In genomic region chr2:28273751-28274150, GRCh38 we compare ENCODE assay signal across 16 cellular contexts.
DNase-seq lines count a peak whose midpoint lies in the region; ATAC-seq and TF ChIP-seq lines count a peak whose summit lies in the region.
"Had no signal": no experiment of that assay in that cellular context is flagged by ENCODE, and none has a peak within 500 bp of the region (broad histone marks: within the 10 kb centered on the region; RNA-seq: fewer than 3 reads in every experiment).

No MANE protein-coding gene starts in this region.

- no peaks in the 10 kb centered on the region for H3K79me2 ChIP-seq in HCT116 (ENCODE audit: insufficient read depth, low read length)
- H3K79me2 ChIP-seq: parathyroid adenoma had no signal

- 0 out of 2 replicates have a peak overlapping the region, but pooled peaks have one; percentile 9 for H3K9ac ChIP-seq in HCT116 (ENCODE audit: low read length)
- H3K9ac ChIP-seq: parathyroid adenoma had no signal

- H3K9me2 ChIP-seq in HCT116 (ENCODE audit: insufficient read depth), result no peaks in the 10 kb centered on the region

- peak overlapping the region; percentile 73 for H3K4me2 ChIP-seq in HCT116 (ENCODE audit: low read length)

- no peaks in the 10 kb centered on the region for H3K9me3 ChIP-seq in A673 (ENCODE audit: low read depth, low read length, poor library complexity, severe bottlenecking)
- H3K9me3 ChIP-seq in HCT116 (ENCODE audit: control insufficient read depth in 1 of 2, insufficient read depth in 1 of 2, low read depth in 1 of 2, low read length in 2 of 2), result no peaks in the 10 kb centered on the region
- H3K9me3 ChIP-seq: thyroid gland had no signal

- H3K27me3 ChIP-seq in A673 (replicated peaks; ENCODE audit: insufficient read depth, low read depth, low read length, poor library complexity) (no peaks in the 10 kb centered on the region), HCT116 (ENCODE audit: insufficient read depth, low read length) (no peaks in the 10 kb centered on the region)
- H3K27me3 ChIP-seq: thyroid gland had no signal

- no peak for DNase-seq in A673 (ENCODE audit: low spot score)
- DNase-seq in HCT116 (ENCODE audit: low read depth, low spot score), result no peak
- peak; percentile 25 for DNase-seq in UCSD-AML1 (lab: John Stamatoyannopoulos, UW; ENCODE audit: unreplicated experiment)
- peak; percentile 48 for DNase-seq in left kidney (ENCODE audit: low read depth, low spot score)
- no peak for DNase-seq in osteocyte (ENCODE audit: extremely low spot score, unreplicated experiment)
- no peak for DNase-seq in DMS79 treated with DMSO at 0.1 percent for 48 hours (lab: John Stamatoyannopoulos, UW)
- no peak for DNase-seq in central memory CD4-positive, alpha-beta T cell
- DNase-seq: activated CD4-positive, alpha-beta T cell treated with anti-CD3 and anti-CD28 coated beads for 1 hour; effector CD8-positive, alpha-beta T cell; NCI-H146; NCI-H524 treated with DMSO at 0.1 percent for 48 hours; thyroid gland had no signal

- no peak overlapping the region for H2AFZ ChIP-seq in HCT116 (ENCODE audit: low read depth, low read length, poor library complexity, severe bottlenecking)
- H2AFZ ChIP-seq: parathyroid adenoma had no signal

- peaks cover 43% of the 10 kb centered on the region for H3K4me1 ChIP-seq in A673 (ENCODE audit: insufficient read depth, low read length, poor library complexity, severe bottlenecking)
- peaks cover 54 to 79% of the 10 kb centered on the region in 2 experiments for H3K4me1 ChIP-seq in HCT116 (ENCODE audit: control insufficient read depth in 1 of 2, insufficient read depth in 2 of 2, low read length in 2 of 2)

- ATAC-seq in HCT116 (no peak), HG03097 (IDR thresholded peaks at IDR 0.05; ENCODE audit: low FRiP score, unreplicated experiment) (no peak)

- TF ChIP-seq POLR2A in HCT116 (IDR thresholded peaks at IDR 0.05; ENCODE audit: borderline replicate concordance, extremely low read depth, insufficient read depth, insufficient read length), result no peak

- RAD21 ChIA-PET in HCT116 (lab: Charles Lee; ENCODE audit: low non-redundant PET in 1 of 2, low total read pairs in 2 of 2, uncharacterized antibody in 2 of 2, unreplicated experiment in 2 of 2), result no interaction called here

- BruUV-seq in A673 (replicated peaks; lab: Mats Ljungman, UMichigan) (no TSS peak), HCT116 (replicated peaks; lab: Mats Ljungman, UMichigan) (no TSS peak)

- TF ChIP-seq CTCF in A673 (conservative IDR thresholded peaks at IDR 0.05; ENCODE audit: low read depth, low read length) (no peak), HCT116 (IDR thresholded peaks at IDR 0.05 in 2 of 3, conservative IDR thresholded peaks at IDR 0.05 in 1 of 3; ENCODE audit: borderline replicate concordance in 1 of 3, insufficient read depth in 1 of 3, low read depth in 2 of 3, low read length in 2 of 3) (no peak), osteocyte (IDR thresholded peaks at IDR 0.05) (no peak)

- no peak overlapping the region for H3K27ac Mint-ChIP-seq in osteocyte (ENCODE audit: unreplicated experiment)
- H3K27ac Mint-ChIP-seq: activated T-helper 2 cell treated with anti-CD3 and anti-CD28 coated beads, Interferon-gamma antibody, Interleukin-2, Interleukin-4, amounts not matched to agents 10 μg/mL and 5 μg/mL and 100 μg/mL, durations not matched to agents 14 hours and 24 hours and 36 hours; T-helper 1 cell treated with Interleukin-12 subunit alpha and Interleukin-12 subunit beta and Interleukin-4 antibody, amounts not matched to agents 30 μg/mL and 1 μg/mL, for 36 hours had no signal

- H3K4me1 Mint-ChIP-seq in osteocyte (ENCODE audit: unreplicated experiment), result peaks cover 52% of the 10 kb centered on the region

- CTCF ChIA-PET in A673 (lab: Charles Lee) (interaction anchor here (0.6 kb wide), 1 partner anchor 123 kb away, joined by 3 read pairs; no protein-coding TSS in a partner anchor), HCT116 (lab: Charles Lee) (no interaction called here)

- no peaks in the 10 kb centered on the region for H3K9me3 Mint-ChIP-seq in osteocyte (ENCODE audit: unreplicated experiment)
- H3K9me3 Mint-ChIP-seq: activated T-helper 2 cell treated with anti-CD3 and anti-CD28 coated beads, Interferon-gamma antibody, Interleukin-2, Interleukin-4, amounts not matched to agents 10 μg/mL and 5 μg/mL and 100 μg/mL, durations not matched to agents 14 hours and 24 hours and 36 hours; T-helper 1 cell treated with Interleukin-12 subunit alpha and Interleukin-12 subunit beta and Interleukin-4 antibody, amounts not matched to agents 30 μg/mL and 1 μg/mL, for 36 hours had no signal

- H3K27me3 Mint-ChIP-seq in osteocyte (ENCODE audit: unreplicated experiment), result no peaks in the 10 kb centered on the region

- H3K4me3 ChIP-seq in A673 (ENCODE audit: low read depth, low read length, poor library complexity, severe bottlenecking), result no peak overlapping the region
- H3K4me3 ChIP-seq in HCT116 (replicated peaks in 1 of 2; ENCODE audit: low read depth in 1 of 2, low read length in 2 of 2), result no peak overlapping the region
- H3K4me3 ChIP-seq: thyroid gland had no signal

- no peaks in the 10 kb centered on the region for H3K36me3 ChIP-seq in A673 (ENCODE audit: insufficient read depth, low read length, poor library complexity, severe bottlenecking)
- H3K36me3 ChIP-seq in HCT116 (ENCODE audit: control insufficient read depth in 1 of 2, insufficient read depth in 2 of 2, low read length in 2 of 2), result no peaks in the 10 kb centered on the region
- H3K36me3 ChIP-seq: thyroid gland had no signal

- TF ChIP-seq RAD21 in HCT116 (IDR thresholded peaks at IDR 0.05; ENCODE audit: low read depth), result no peak

- H3K27ac ChIP-seq in A673 (ENCODE audit: low read depth, low read length, poor library complexity, severe bottlenecking) (peak overlapping the region; percentile 81), HCT116 (ENCODE audit: low read depth, low read length) (peak overlapping the region; percentile 91; the same call in 1 of the 2 replicates)
- H3K27ac ChIP-seq: parathyroid adenoma, thyroid gland had no signal

- H3K4me3 Mint-ChIP-seq in osteocyte (ENCODE audit: unreplicated experiment), result no peak overlapping the region
- H3K4me3 Mint-ChIP-seq: T-helper 1 cell treated with Interleukin-12 subunit alpha and Interleukin-12 subunit beta and Interleukin-4 antibody, amounts not matched to agents 30 μg/mL and 1 μg/mL, for 36 hours had no signal

- no peaks in the 10 kb centered on the region for H3K36me3 Mint-ChIP-seq in osteocyte (ENCODE audit: unreplicated experiment)

- intact Hi-C loops in A673 (cut with micrococcal nuclease; ENCODE audit: unreplicated experiment) (no loop called here), HCT116 (cut with micrococcal nuclease) (loop anchor here (2.0 to 10.0 kb wide), 2 partner anchors 119 to 519 kb away; partner anchors contain the start of gene FOSL2)

- no peaks in the 10 kb centered on the region for H4K20me1 ChIP-seq in HCT116 (ENCODE audit: insufficient read depth)

- POLR2A ChIA-PET in A673 (lab: Charles Lee; ENCODE audit: low non-redundant PET) (no interaction called here), HCT116 (lab: Charles Lee) (no interaction called here)

TF ChIP-seq in HCT116, 20 proteins besides CTCF, POLR2A, EP300 and RAD21:
- TF ChIP-seq FOSL1 (IDR thresholded peaks at IDR 0.05; ENCODE audit: low read depth), result no peak
- no peak for TF ChIP-seq ELF1 (IDR thresholded peaks at IDR 0.05; ENCODE audit: borderline replicate concordance, low read depth)
- TF ChIP-seq SP1 (IDR thresholded peaks at IDR 0.05; ENCODE audit: low read depth), result no peak
- TF ChIP-seq EZH2 (IDR thresholded peaks at IDR 0.05), result no peak
- TF ChIP-seq JUND (IDR thresholded peaks at IDR 0.05), result no peak
- TF ChIP-seq CEBPB (IDR thresholded peaks at IDR 0.05; ENCODE audit: low read depth), result no peak
- no peak for TF ChIP-seq SIN3A (IDR thresholded peaks at IDR 0.05; ENCODE audit: low read depth)
- TF ChIP-seq ATF3 (IDR thresholded peaks at IDR 0.05), result no peak
- no peak for TF ChIP-seq MAX (IDR thresholded peaks at IDR 0.05)
- no peak for TF ChIP-seq ZFX (IDR thresholded peaks at IDR 0.05)
- no peak for TF ChIP-seq EGR1 (IDR thresholded peaks at IDR 0.05; ENCODE audit: low read depth)
TF ChIP-seq in HCT116: peak in this region for 0.

Comparison
In these comparisons a context has a peak if more than half of its experiments do, and no peak if none do; other contexts are left out.
1. DNase-seq: peak in UCSD-AML1 (single experiment) and left kidney (single experiment); none in A673 (single experiment), HCT116 (single experiment), osteocyte (single experiment), DMS79 treated with DMSO at 0.1 percent for 48 hours (single experiment) and central memory CD4-positive, alpha-beta T cell (single experiment).